ENCODE assay signal across 19 cellular contexts in the genomic region with DNA sequence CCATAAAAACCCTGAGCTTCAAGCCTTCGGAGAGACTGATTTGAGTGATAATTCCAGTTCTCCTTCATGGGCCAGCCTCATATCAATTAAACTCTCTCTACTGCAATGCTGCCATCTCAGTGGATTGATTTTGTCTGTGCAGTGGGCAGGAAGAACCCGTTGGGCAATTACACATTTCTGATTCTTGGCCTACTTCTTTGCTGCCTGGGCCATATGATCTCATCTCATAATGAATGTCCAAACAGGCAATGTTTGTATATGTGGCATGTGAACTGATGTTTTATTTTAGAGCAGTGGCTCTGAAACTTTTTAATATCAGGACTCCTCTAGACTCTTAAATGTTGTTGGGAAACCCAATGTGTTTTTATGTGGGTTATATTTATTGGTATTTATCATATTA.
"Had no signal": no experiment of that assay in that cellular context is flagged by ENCODE, and none has a peak within 500 bp of the region (broad histone marks: within the 10 kb centered on the region; RNA-seq: fewer than 3 reads in every experiment).

No MANE protein-coding gene starts in this region.

- H3K27me3 ChIP-seq: esophagus muscularis mucosa, sigmoid colon, upper lobe of left lung had no signal

- DNase-seq: activated CD4-positive, alpha-beta T cell treated with anti-CD3 and anti-CD28 coated beads, Interleukin-2, amount 10 ng/mL, durations not matched to agents 7 days and 5 days; activated CD8-positive, alpha-beta memory T cell treated with anti-CD3 and anti-CD28 coated beads for 24 hours; activated CD8-positive, alpha-beta memory T cell treated with anti-CD3 and anti-CD28 coated beads, Interleukin-2, amount 50 U/mL, for 48 hours; activated effector memory CD4-positive, alpha-beta T cell treated with Interleukin-2 at 50 U/mL for 16 hours; activated naive CD4-positive, alpha-beta T cell treated with anti-CD3 and anti-CD28 coated beads, Interleukin-2, amount 10 ng/mL, durations not matched to agents 7 days and 5 days; activated naive CD8-positive, alpha-beta T cell treated with anti-CD3 and anti-CD28 coated beads, Interleukin-2, amount 50 U/mL, for 24 hours; activated T-cell treated with anti-CD3 and anti-CD28 coated beads, Interleukin-2, amount 50 U/mL, for 48 hours; effector CD4-positive, alpha-beta T cell; left cardiac atrium; nephron progenitor cell; psoas muscle; sigmoid colon; stimulated activated CD4-positive, alpha-beta T cell treated with anti-CD3 and anti-CD28 coated beads, Interleukin-4, amount 100 ng/mL, for 4 hours; T1000; upper lobe of left lung had no signal

- FAIRE-seq: astrocyte, bronchial epithelial cell had no signal

- H3K4me1 ChIP-seq: esophagus muscularis mucosa, psoas muscle, sigmoid colon, upper lobe of left lung had no signal

- H3K4me3 ChIP-seq: esophagus muscularis mucosa, psoas muscle, sigmoid colon, thoracic aorta, upper lobe of left lung had no signal

- H3K36me3 ChIP-seq: esophagus muscularis mucosa, sigmoid colon, thoracic aorta, upper lobe of left lung had no signal

- H3K27ac ChIP-seq: esophagus muscularis mucosa, psoas muscle, sigmoid colon, thoracic aorta, upper lobe of left lung had no signal

- H3K9me3 ChIP-seq: esophagus muscularis mucosa, psoas muscle, sigmoid colon, thoracic aorta, upper lobe of left lung had no signal
